ENCODE assay signal across 9 cellular contexts in the genomic region with DNA sequence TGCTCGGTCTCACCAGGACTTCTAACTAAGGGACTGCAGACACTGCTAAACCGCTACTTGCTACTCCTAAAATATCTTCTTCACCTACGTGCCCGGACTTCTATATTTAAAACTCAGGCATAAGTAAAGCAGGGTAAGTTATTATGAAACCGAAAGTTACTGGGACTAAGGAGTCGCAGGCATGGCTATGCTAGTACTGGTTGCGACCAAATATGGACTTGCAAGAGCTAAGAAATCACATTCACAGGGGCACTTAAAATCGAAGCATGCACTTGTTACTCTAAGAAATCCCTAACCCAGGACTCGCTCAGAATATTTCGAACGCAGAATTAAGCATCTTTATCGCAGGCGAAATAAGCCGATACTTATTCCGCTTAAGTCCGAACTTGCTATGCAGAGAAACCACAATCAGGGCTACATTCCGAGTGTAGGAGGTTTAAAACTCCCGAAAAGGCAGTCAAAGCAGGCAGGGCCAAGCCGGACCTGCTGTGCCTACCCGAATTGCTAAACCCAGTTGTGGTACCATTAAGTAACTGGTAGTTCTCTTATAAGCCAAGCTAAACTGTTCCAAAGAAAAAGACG. TPM values are rescaled to one million over a fixed set of nuclear protein-coding genes. Genes with fewer than 3 reads are reported as not detected.
DNase-seq lines count a peak whose midpoint lies in the region; ATAC-seq, FAIRE-seq and TF ChIP-seq lines count a peak whose summit lies in the region.
"Had no signal": no experiment of that assay in that cellular context is flagged by ENCODE, and none has a peak within 500 bp of the region (broad histone marks: within the 10 kb centered on the region; RNA-seq: fewer than 3 reads in every experiment).

No MANE protein-coding gene starts in this region.

- H3K4me3 ChIP-seq in CD4-positive, alpha-beta memory T cell (ENCODE audit: low read length in 2 of 2), result peak overlapping the region; percentile 59 to 77
- H3K4me3 ChIP-seq in endothelial cell of umbilical vein (replicated peaks in 1 of 3; ENCODE audit: insufficient read depth in 1 of 3, low read depth in 1 of 3, low read length in 3 of 3) (peak overlapping the region; percentile 42 to 87 (median 51)), rectal smooth muscle tissue (ENCODE audit: low read length) (peak overlapping the region; percentile 48)

- no peak for TF ChIP-seq CTCF in endothelial cell of umbilical vein (IDR thresholded peaks at IDR 0.05; ENCODE audit: extremely low read depth in 1 of 2, insufficient read depth in 1 of 2, low read depth in 1 of 2, low read length in 2 of 2)

- H3K4me3 Mint-ChIP-seq in CD4-positive, alpha-beta memory T cell, result peak overlapping the region; percentile 85 to 99 (median 92)
- H3K4me3 Mint-ChIP-seq in T-helper 1 cell treated with Interleukin-12 subunit alpha and Interleukin-12 subunit beta and Interleukin-4 antibody, amounts not matched to agents 30 μg/mL and 1 μg/mL, for 36 hours, result peak overlapping the region; percentile 81

- no peak for TF ChIP-seq POLR2A in endothelial cell of umbilical vein (IDR thresholded peaks at IDR 0.05; ENCODE audit: low read depth, low read length)

- no peaks in the 10 kb centered on the region for H3K36me3 ChIP-seq in CD4-positive, alpha-beta memory T cell (ENCODE audit: insufficient read depth, low read length)
- H3K36me3 ChIP-seq in endothelial cell of umbilical vein (ENCODE audit: control insufficient read depth in 2 of 2, extremely low read depth in 1 of 2, insufficient read depth in 2 of 2, low read length in 2 of 2) (no peaks in the 10 kb centered on the region), rectal smooth muscle tissue (ENCODE audit: control insufficient read depth, insufficient read depth, low read length) (no peaks in the 10 kb centered on the region)

- CTCF ChIA-PET in CD4-positive, alpha-beta memory T cell (lab: Charles Lee; ENCODE audit: partially characterized antibody), result interaction anchor here (0.8 to 4.8 kb wide), 17 partner anchors 8 to 446 kb away, joined by 3 to 150 read pairs (median 5); no protein-coding TSS in a partner anchor
- CTCF ChIA-PET in endothelial cell of umbilical vein (lab: Charles Lee), result interaction anchor here (1.2 to 4.8 kb wide), 8 partner anchors 18 to 129 kb away, joined by 5 to 69 read pairs (median 20); no protein-coding TSS in a partner anchor

- H3K9me3 ChIP-seq in CD4-positive, alpha-beta memory T cell (ENCODE audit: control insufficient read depth in 1 of 2, low read length in 2 of 2), result no peaks in the 10 kb centered on the region
- H3K9me3 ChIP-seq in endothelial cell of umbilical vein (replicated peaks; ENCODE audit: control insufficient read depth, insufficient read depth, low read length), result no peaks in the 10 kb centered on the region

- no peak overlapping the region for H2AFZ ChIP-seq in endothelial cell of umbilical vein (ENCODE audit: low read depth, low read length)

- no peak for ATAC-seq in GM21381 (IDR thresholded peaks at IDR 0.05; ENCODE audit: unreplicated experiment)

- peak overlapping the region; percentile 76 for H3K9ac ChIP-seq in endothelial cell of umbilical vein (replicated peaks; ENCODE audit: extremely low read depth, insufficient read depth, low read length)
- H3K9ac ChIP-seq in rectal smooth muscle tissue (ENCODE audit: low read length), result no peak overlapping the region

- no TSS peak for BruUV-seq in endothelial cell of umbilical vein (replicated peaks; lab: Mats Ljungman, UMichigan)

- peaks cover 0 to 16% (median 0%) of the 10 kb centered on the region in 8 donors for H3K9me3 Mint-ChIP-seq in CD4-positive, alpha-beta memory T cell
- H3K9me3 Mint-ChIP-seq in T-helper 1 cell treated with Interleukin-12 subunit alpha and Interleukin-12 subunit beta and Interleukin-4 antibody, amounts not matched to agents 30 μg/mL and 1 μg/mL, for 36 hours, result no peaks in the 10 kb centered on the region

- no peaks in the 10 kb centered on the region for H3K27me3 ChIP-seq in CD4-positive, alpha-beta memory T cell (ENCODE audit: insufficient read depth, low read length)
- no peaks in the 10 kb centered on the region for H3K27me3 ChIP-seq in endothelial cell of umbilical vein (ENCODE audit: control insufficient read depth in 2 of 2, insufficient read depth in 2 of 2, low read length in 2 of 2)
- peaks cover 24% of the 10 kb centered on the region for H3K27me3 ChIP-seq in rectal smooth muscle tissue (ENCODE audit: control insufficient read depth, insufficient read depth, low read length)

- dilution Hi-C loops in endothelial cell of umbilical vein (cut with MboI; ENCODE audit: extremely low pct_ligation_motif_present, low sequenced_read_pairs), result no loop called here

- POLR2A ChIA-PET in CD4-positive, alpha-beta memory T cell (lab: Charles Lee; ENCODE audit: partially characterized antibody), result interaction anchor here (0.8 to 12.6 kb wide), 17 partner anchors 17 to 1134 kb away, joined by 3 to 1197 read pairs (median 14); a partner anchor contains a TSS
- POLR2A ChIA-PET in endothelial cell of umbilical vein (lab: Charles Lee), result interaction anchor here (1.0 to 1.5 kb wide), 5 partner anchors 19 to 130 kb away, joined by 3 to 7 read pairs (median 5); a partner anchor contains a TSS

- H3K36me3 Mint-ChIP-seq in CD4-positive, alpha-beta memory T cell, result peaks cover 3 to 34% of the 10 kb centered on the region in 2 donors
- no peaks in the 10 kb centered on the region for H3K36me3 Mint-ChIP-seq in T-helper 1 cell treated with Interleukin-12 subunit alpha and Interleukin-12 subunit beta and Interleukin-4 antibody, amounts not matched to agents 30 μg/mL and 1 μg/mL, for 36 hours (ENCODE audit: low read depth)

- H3K4me1 ChIP-seq in CD4-positive, alpha-beta memory T cell (ENCODE audit: insufficient read depth, low read length), result peaks cover 46% of the 10 kb centered on the region
- H3K4me1 ChIP-seq in endothelial cell of umbilical vein (ENCODE audit: control insufficient read depth, extremely low read depth, insufficient read depth, low read length), result peaks cover 42% of the 10 kb centered on the region
- H3K4me1 ChIP-seq in rectal smooth muscle tissue (ENCODE audit: control insufficient read depth, insufficient read depth, low read length), result peaks cover 5% of the 10 kb centered on the region

- H4K20me1 ChIP-seq in endothelial cell of umbilical vein (replicated peaks; ENCODE audit: control insufficient read depth, extremely low read depth, insufficient read depth, low read length), result no peaks in the 10 kb centered on the region

- H3K27ac Mint-ChIP-seq in CD4-positive, alpha-beta memory T cell, result peak overlapping the region; percentile 91 to 100 (median 96)
- H3K27ac Mint-ChIP-seq in T-helper 1 cell treated with Interleukin-12 subunit alpha and Interleukin-12 subunit beta and Interleukin-4 antibody, amounts not matched to agents 30 μg/mL and 1 μg/mL, for 36 hours, result peak overlapping the region; percentile 88

- H3K4me2 ChIP-seq in endothelial cell of umbilical vein (ENCODE audit: insufficient read depth, low read length), result peak overlapping the region; percentile 85

- DNase-seq in CD4-positive, alpha-beta memory T cell, result peak; percentile 64 to 80 (median 73)
- DNase-seq in H4 (ENCODE audit: low spot score) (peak; percentile 91), endothelial cell of umbilical vein (ENCODE audit: low read depth, low spot score) (peak; percentile 89), HuH-7 (ENCODE audit: low spot score) (no peak), KG1 (lab: John Stamatoyannopoulos, UW) (no peak)

- peak; percentile 52 for FAIRE-seq in endothelial cell of umbilical vein (lab: Jason Lieb, UNC)

- no peaks in the 10 kb centered on the region for H3K9me1 ChIP-seq in endothelial cell of umbilical vein (replicated peaks; ENCODE audit: control insufficient read depth, extremely low read depth, insufficient read depth, low read length)

- H3K79me2 ChIP-seq in endothelial cell of umbilical vein (ENCODE audit: control insufficient read depth, insufficient read depth, low read length), result peaks cover 58% of the 10 kb centered on the region

- no peaks in the 10 kb centered on the region for H3K27me3 Mint-ChIP-seq in CD4-positive, alpha-beta memory T cell
- no peaks in the 10 kb centered on the region for H3K27me3 Mint-ChIP-seq in T-helper 1 cell treated with Interleukin-12 subunit alpha and Interleukin-12 subunit beta and Interleukin-4 antibody, amounts not matched to agents 30 μg/mL and 1 μg/mL, for 36 hours (ENCODE audit: low read depth)

- peaks cover 22 to 78% (median 41%) of the 10 kb centered on the region in 4 donors for H3K4me1 Mint-ChIP-seq in CD4-positive, alpha-beta memory T cell
- peaks cover 52% of the 10 kb centered on the region for H3K4me1 Mint-ChIP-seq in T-helper 1 cell treated with Interleukin-12 subunit alpha and Interleukin-12 subunit beta and Interleukin-4 antibody, amounts not matched to agents 30 μg/mL and 1 μg/mL, for 36 hours (ENCODE audit: low read depth)

- peak overlapping the region; percentile 76 for H3K27ac ChIP-seq in CD4-positive, alpha-beta memory T cell (ENCODE audit: low read depth, low read length)
- H3K27ac ChIP-seq in endothelial cell of umbilical vein (ENCODE audit: insufficient read depth, low read depth, low read length) (peak overlapping the region; percentile 77), rectal smooth muscle tissue (ENCODE audit: low read depth, low read length) (no peak overlapping the region)

- intact Hi-C loops in CD4-positive, alpha-beta memory T cell (cut with micrococcal nuclease), result no loop called here
- intact Hi-C loops in endothelial cell of umbilical vein (cut with micrococcal nuclease), result loop anchor here (1.0 kb wide), 1 partner anchor 18 kb away; no protein-coding TSS in a partner anchor

TF ChIP-seq in endothelial cell of umbilical vein, 7 proteins besides CTCF, POLR2A, EP300 and RAD21 (continues in another document):
- TF ChIP-seq, protein P1, sequence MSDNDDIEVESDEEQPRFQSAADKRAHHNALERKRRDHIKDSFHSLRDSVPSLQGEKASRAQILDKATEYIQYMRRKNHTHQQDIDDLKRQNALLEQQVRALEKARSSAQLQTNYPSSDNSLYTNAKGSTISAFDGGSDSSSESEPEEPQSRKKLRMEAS (IDR thresholded peaks at IDR 0.05; ENCODE audit: insufficient read depth, insufficient read length), result no peak
- TF ChIP-seq FOS (IDR thresholded peaks at IDR 0.05; ENCODE audit: borderline replicate concordance, insufficient read depth, low read length) (no peak), GATA2 (IDR thresholded peaks at IDR 0.05; ENCODE audit: insufficient read depth, insufficient read length, low read depth, low read length) (no peak), JUN (IDR thresholded peaks at IDR 0.05; ENCODE audit: borderline replicate concordance, insufficient read depth, insufficient read length, low read depth) (no peak), POLR2AphosphoS5 (IDR thresholded peaks at IDR 0.05; ENCODE audit: insufficient read depth, low read depth, low read length) (no peak)

RNA-seq across cellular contexts. Expression of a gene that starts 2.1 kb away (rescaled TPM):
- total RNA-seq in CD4-positive, alpha-beta memory T cell, result 10 to 100 TPM; 43.4 to 47.8 TPM
- polyA plus RNA-seq in CD4-positive, alpha-beta memory T cell, result 10 to 100 TPM; 35.8 to 47.0 TPM
- total RNA-seq in H4 (2014; rRNA removed; shearing (Covaris generic)), result 4.5 TPM in 2 replicates
- 6.6 and 8.1 TPM in 2 replicates for total RNA-seq in endothelial cell of umbilical vein
- 10.4 and 11.1 TPM in 2 replicates for polyA plus RNA-seq in endothelial cell of umbilical vein
- 8.6 and 9.1 TPM in 2 replicates for polyA plus RNA-seq in endothelial cell of umbilical vein (2011; cell fraction: cytosol; rRNA removed)
- 6.8 and 7.3 TPM in 2 replicates for polyA plus RNA-seq in endothelial cell of umbilical vein (2011; cell fraction: nucleus; rRNA removed)
- 3.9 and 4.3 TPM in 2 replicates for polyA plus RNA-seq in endothelial cell of umbilical vein (2012)
- polyA minus RNA-seq in endothelial cell of umbilical vein, result 7.2 and 7.3 TPM in 2 replicates
- polyA minus RNA-seq in endothelial cell of umbilical vein (2011; cell fraction: cytosol; rRNA and poly(A)+ RNA removed), result 1.2 TPM
- 12.9 and 14.0 TPM in 2 replicates for polyA minus RNA-seq in endothelial cell of umbilical vein (2011; cell fraction: nucleus; rRNA and poly(A)+ RNA removed)
- polyA plus RNA-seq: neural cell had no signal

Comparison
In these comparisons a context has a peak if more than half of its experiments do, and no peak if none do; other contexts are left out.
1. DNase-seq: peak in CD4-positive, alpha-beta memory T cell (5 of 5), H4 (single experiment) and endothelial cell of umbilical vein (single experiment); none in HuH-7 (single experiment) and KG1 (single experiment).
2. Peak in every context shown above with its lines, with median percentiles within 50 percentile points of each other: H3K4me3 ChIP-seq.